Comparison of ENCODE assay signal across 20 cellular contexts in genomic region chr6:136076496-136076895, GRCh38.
"Had no signal": no experiment of that assay in that cellular context is flagged by ENCODE, and none has a peak within 500 bp of the region (broad histone marks: within the 10 kb centered on the region; RNA-seq: fewer than 3 reads in every experiment).

No MANE protein-coding gene starts in this region.

- H3K4me3 ChIP-seq: heart right ventricle, lower lobe of right lung, neural progenitor cell, stomach, testis, uterus had no signal

- H3K4me2 ChIP-seq: neural progenitor cell had no signal

- H3K4me1 ChIP-seq: lower lobe of right lung, neural progenitor cell, stomach, testis, uterus had no signal

- H3K27me3 ChIP-seq: heart right ventricle, neural progenitor cell, stomach, testis, uterus had no signal

- H3K27ac ChIP-seq: lower lobe of right lung, neural progenitor cell, stomach, testis, uterus had no signal

- H3K36me3 ChIP-seq: heart right ventricle, lower lobe of right lung, neural progenitor cell, stomach, uterus had no signal

- H2AFZ ChIP-seq: neural progenitor cell had no signal

- DNase-seq: activated CD4-positive, alpha-beta T cell treated with anti-CD3 and anti-CD28 coated beads for 1 hour; activated CD4-positive, alpha-beta T cell treated with anti-CD3 and anti-CD28 coated beads, Interleukin-2, amount 50 U/mL, for 1 hour; activated CD8-positive, alpha-beta T cell treated with anti-CD3 and anti-CD28 coated beads, Interleukin-2, amount 10 ng/mL, durations not matched to agents 7 days and 5 days; activated gamma-delta T cell; activated naive CD4-positive, alpha-beta T cell treated with anti-CD3 and anti-CD28 coated beads, Interleukin-2, amount 50 U/mL, for 16 hours; activated naive CD8-positive, alpha-beta T cell treated with anti-CD3 and anti-CD28 coated beads, Interleukin-2, amount 50 U/mL, for 24 hours; anterior cingulate cortex; caudate nucleus; dermis blood vessel endothelial cell; effector memory CD4-positive, alpha-beta T cell; heart right ventricle; lower lobe of right lung; naive thymus-derived CD4-positive, alpha-beta T cell; retina; stimulated activated CD4-positive, alpha-beta T cell treated with anti-CD3 and anti-CD28 coated beads, Interleukin-12 subunit alpha, Interleukin-12 subunit beta, amount 100 ng/mL, for 4 hours; stomach; T-cell; testis; uterus had no signal

- H3K9ac ChIP-seq: neural progenitor cell had no signal

- H3K9me3 ChIP-seq: lower lobe of right lung, stomach, testis, uterus had no signal

- ATAC-seq: activated CD8-positive, alpha-beta T cell treated with anti-CD3 and anti-CD28 coated beads, Interleukin-2, amount 10 ng/mL, durations not matched to agents 7 days and 5 days; activated naive CD8-positive, alpha-beta T cell treated with anti-CD3 and anti-CD28 coated beads, Interleukin-2, amount 50 U/mL, for 24 hours; heart right ventricle; lower lobe of right lung; naive thymus-derived CD4-positive, alpha-beta T cell; T-cell had no signal
